ENCODE assay signal across 8 cellular contexts in genomic region chr2:45168731-45169338, GRCh38.
DNase-seq lines count a peak whose midpoint lies in the region; ATAC-seq and TF ChIP-seq lines count a peak whose summit lies in the region.

No MANE protein-coding gene starts in this region.

- TF ChIP-seq CTCF in astrocyte of the cerebellum (IDR thresholded peaks at IDR 0.05; ENCODE audit: low read depth, low read length, missing control alignments) (no peak), kidney epithelial cell (IDR thresholded peaks at IDR 0.05; ENCODE audit: insufficient read depth, low read length, poor library complexity, severe bottlenecking) (no peak), tibial nerve (IDR thresholded peaks at IDR 0.05) (no peak)

- ATAC-seq in GM19455 (IDR thresholded peaks at IDR 0.05; ENCODE audit: unreplicated experiment), result no peak
- no peak for ATAC-seq in GM18498 (IDR thresholded peaks at IDR 0.05; ENCODE audit: unreplicated experiment)

- in situ Hi-C loops in astrocyte of the cerebellum (cut with HindIII; ENCODE audit: low sequenced_read_pairs), result no loop called here

- no peak for TF ChIP-seq POLR2A in tibial nerve (IDR thresholded peaks at IDR 0.05)

- H3K9me3 ChIP-seq in tibial nerve, result no peaks in the 10 kb centered on the region

- peak overlapping the region in 2 of 4 donors; percentile 46 to 82 for H3K27ac ChIP-seq in tibial nerve

- H3K27me3 ChIP-seq in kidney epithelial cell (ENCODE audit: control insufficient read depth, insufficient read depth, low read length) (peaks cover 32% of the 10 kb centered on the region), tibial nerve (peaks cover 0 to 76% of the 10 kb centered on the region in 2 donors)

- peak; percentile 42 for DNase-seq in ELR (ENCODE audit: low read depth)
- peak; percentile 5 for DNase-seq in MV-4-11 (lab: John Stamatoyannopoulos, UW)
- no peak for DNase-seq in astrocyte of the cerebellum (ENCODE audit: low read depth)
- DNase-seq in kidney epithelial cell (ENCODE audit: low read depth), result no peak
- no peak for DNase-seq in tibial nerve (ENCODE audit: low spot score in 2 of 2)
- no peak for DNase-seq in stimulated activated CD4-positive, alpha-beta T cell treated with anti-CD3 and anti-CD28 coated beads, Interleukin-1b, Interleukin-23, amount 100 ng/mL, for 48 hours

- 2 to 3% methylated on average over 26 to 34 of the region's 70 CpGs for WGBS in tibial nerve, 2 donors

- H3K4me1 ChIP-seq in tibial nerve, result peaks cover 0 to 32% (median 15%) of the 10 kb centered on the region in 4 donors

- TF ChIP-seq EP300 in tibial nerve (IDR thresholded peaks at IDR 0.05), result no peak

- H3K36me3 ChIP-seq in kidney epithelial cell (ENCODE audit: control insufficient read depth, insufficient read depth, low read length), result no peaks in the 10 kb centered on the region
- H3K36me3 ChIP-seq in tibial nerve, result no peaks in the 10 kb centered on the region

- H3K4me3 ChIP-seq in astrocyte of the cerebellum (ENCODE audit: low read depth, low read length) (peak overlapping the region; percentile 37), kidney epithelial cell (ENCODE audit: low read depth, low read length) (peak overlapping the region; percentile 39), tibial nerve (peak overlapping the region; percentile 28 to 63 (median 32))

Comparison
In these comparisons a context has a peak if more than half of its experiments do, and no peak if none do; other contexts are left out.
1. DNase-seq: peak in ELR (single experiment) and MV-4-11 (single experiment); none in astrocyte of the cerebellum (single experiment), kidney epithelial cell (single experiment), tibial nerve (0 of 2) and stimulated activated CD4-positive, alpha-beta T cell treated with anti-CD3 and anti-CD28 coated beads, Interleukin-1b, Interleukin-23, amount 100 ng/mL, for 48 hours (single experiment).
2. Peak in every context shown above with its lines, with median percentiles within 50 percentile points of each other: H3K4me3 ChIP-seq.